Comparison of ENCODE assay signal across 1 cellular context in the genomic region with DNA sequence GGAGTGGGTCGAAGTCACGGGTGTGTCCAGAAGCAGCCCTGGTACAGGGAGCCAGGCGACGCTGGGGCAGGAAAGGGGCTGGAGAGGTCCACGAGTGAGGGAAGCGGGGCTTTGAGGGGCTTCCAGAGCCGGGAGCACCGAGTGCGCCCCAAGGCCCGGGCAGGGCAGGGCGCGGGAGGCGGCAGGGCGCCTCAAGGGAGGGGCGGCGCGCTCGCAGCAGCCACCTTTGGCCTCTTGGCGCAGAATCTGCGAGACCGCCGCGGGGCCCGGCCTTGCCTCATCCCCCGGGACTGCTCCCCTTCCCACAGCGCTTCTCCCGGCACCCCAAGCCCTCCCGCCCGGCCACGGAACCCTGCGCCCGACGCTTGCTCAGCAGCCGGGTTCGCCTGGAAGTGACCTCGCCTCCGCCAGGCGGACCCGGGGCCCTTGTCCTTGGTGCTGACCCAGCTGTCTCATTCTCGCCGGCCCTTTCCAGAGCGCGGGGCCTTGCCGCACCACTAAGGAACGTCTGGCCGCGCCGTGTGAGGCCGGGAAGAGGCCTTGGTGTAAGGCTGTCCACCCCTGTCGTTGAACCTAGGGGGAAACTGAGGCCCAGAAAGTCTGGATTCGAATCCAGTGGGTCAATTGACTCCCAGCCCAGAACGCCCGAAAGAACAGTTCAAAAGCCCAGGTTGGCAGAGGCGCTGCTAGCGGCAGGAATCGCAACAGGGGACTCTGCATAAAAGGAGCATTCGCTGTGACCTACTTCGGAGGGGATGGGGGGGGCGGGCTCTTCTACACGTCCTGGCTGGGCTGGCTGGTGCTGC.
A peak's percentile ranks its signal among the peaks of the same experiment; 100 is the strongest.
TF ChIP-seq lines count a peak whose summit lies in the region.

No MANE protein-coding gene starts in this region.

TF ChIP-seq in HEK293, 187 proteins besides CTCF, POLR2A, EP300 and RAD21 (continued from another document):
- TF ChIP-seq ZNF658 (tag by site-specific recombination; IDR thresholded peaks at IDR 0.05) (no peak), ZNF510 (tag by site-specific recombination; IDR thresholded peaks at IDR 0.05; ENCODE audit: insufficient replicate concordance) (no peak), ZNF629 (tag by site-specific recombination; IDR thresholded peaks at IDR 0.05) (no peak), ZNF292 (tag by site-specific recombination; IDR thresholded peaks at IDR 0.05; ENCODE audit: borderline replicate concordance, low read depth) (no peak), BCL6B (tag by site-specific recombination; IDR thresholded peaks at IDR 0.05) (no peak), IKZF3 (tag by site-specific recombination; IDR thresholded peaks at IDR 0.05) (no peak), ZNF16 (tag by site-specific recombination; IDR thresholded peaks at IDR 0.05; ENCODE audit: low read depth) (no peak), ZNF626 (tag by site-specific recombination; IDR thresholded peaks at IDR 0.05) (no peak), ZFP41 (tag by site-specific recombination; IDR thresholded peaks at IDR 0.05; ENCODE audit: borderline replicate concordance) (no peak), ZNF580 (tag by site-specific recombination; IDR thresholded peaks at IDR 0.05) (no peak), ZSCAN16 (tag by site-specific recombination; IDR thresholded peaks at IDR 0.05) (no peak), ZNF341 (tag by site-specific recombination; IDR thresholded peaks at IDR 0.05; ENCODE audit: low read depth) (no peak), KLF1 (tag by site-specific recombination; IDR thresholded peaks at IDR 0.05) (peak; percentile 28; the same call in 1 of the 2 replicates), ZNF777 (tag by site-specific recombination; IDR thresholded peaks at IDR 0.05; ENCODE audit: borderline replicate concordance) (no peak), ZNF473 (tag by site-specific recombination; IDR thresholded peaks at IDR 0.05) (no peak), KLF9 (tag by site-specific recombination; IDR thresholded peaks at IDR 0.05; ENCODE audit: low read depth) (peak; percentile 24; the same call in 1 of the 2 replicates), HOXA7 (CRISPR knock-in tag; IDR thresholded peaks at IDR 0.05; ENCODE audit: borderline replicate concordance) (no peak), ZNF521 (tag by site-specific recombination; IDR thresholded peaks at IDR 0.05) (no peak), ZNF623 (tag by site-specific recombination; IDR thresholded peaks at IDR 0.05) (no peak), ZNF24 (tag by site-specific recombination; IDR thresholded peaks at IDR 0.05) (no peak), ZNF792 (tag by site-specific recombination; IDR thresholded peaks at IDR 0.05) (no peak), ZNF660 (tag by site-specific recombination; IDR thresholded peaks at IDR 0.05) (no peak), GFI1B (tag by site-specific recombination; IDR thresholded peaks at IDR 0.05) (no peak), MZF1 (tag by site-specific recombination; IDR thresholded peaks at IDR 0.05; ENCODE audit: borderline replicate concordance) (no peak), ZBTB11 (tag by site-specific recombination; conservative IDR thresholded peaks at IDR 0.05; ENCODE audit: low read depth) (0 out of 2 replicates have a peak, but pooled peaks have one; percentile 17), ZBTB17 (tag by site-specific recombination; IDR thresholded peaks at IDR 0.05) (no peak), EGR2 (tag by site-specific recombination; IDR thresholded peaks at IDR 0.05; ENCODE audit: low read depth) (no peak), ZNF416 (tag by site-specific recombination; IDR thresholded peaks at IDR 0.05) (no peak), ZBTB20 (tag by site-specific recombination; IDR thresholded peaks at IDR 0.05) (peak; percentile 94), ZNF768 (tag by site-specific recombination; IDR thresholded peaks at IDR 0.05) (no peak), ZBTB44 (tag by site-specific recombination; IDR thresholded peaks at IDR 0.05) (no peak), ZNF555 (tag by site-specific recombination; conservative IDR thresholded peaks at IDR 0.05) (no peak), ZEB2 (tag by site-specific recombination; IDR thresholded peaks at IDR 0.05) (no peak), ZSCAN4 (tag by site-specific recombination; IDR thresholded peaks at IDR 0.05) (no peak), ZNF558 (tag by site-specific recombination; IDR thresholded peaks at IDR 0.05) (no peak)
- TF ChIP-seq, protein P1, sequence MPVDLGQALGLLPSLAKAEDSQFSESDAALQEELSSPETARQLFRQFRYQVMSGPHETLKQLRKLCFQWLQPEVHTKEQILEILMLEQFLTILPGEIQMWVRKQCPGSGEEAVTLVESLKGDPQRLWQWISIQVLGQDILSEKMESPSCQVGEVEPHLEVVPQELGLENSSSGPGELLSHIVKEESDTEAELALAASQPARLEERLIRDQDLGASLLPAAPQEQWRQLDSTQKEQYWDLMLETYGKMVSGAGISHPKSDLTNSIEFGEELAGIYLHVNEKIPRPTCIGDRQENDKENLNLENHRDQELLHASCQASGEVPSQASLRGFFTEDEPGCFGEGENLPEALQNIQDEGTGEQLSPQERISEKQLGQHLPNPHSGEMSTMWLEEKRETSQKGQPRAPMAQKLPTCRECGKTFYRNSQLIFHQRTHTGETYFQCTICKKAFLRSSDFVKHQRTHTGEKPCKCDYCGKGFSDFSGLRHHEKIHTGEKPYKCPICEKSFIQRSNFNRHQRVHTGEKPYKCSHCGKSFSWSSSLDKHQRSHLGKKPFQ (tag by site-specific recombination; IDR thresholded peaks at IDR 0.05): no peak
- TF ChIP-seq, protein P2, sequence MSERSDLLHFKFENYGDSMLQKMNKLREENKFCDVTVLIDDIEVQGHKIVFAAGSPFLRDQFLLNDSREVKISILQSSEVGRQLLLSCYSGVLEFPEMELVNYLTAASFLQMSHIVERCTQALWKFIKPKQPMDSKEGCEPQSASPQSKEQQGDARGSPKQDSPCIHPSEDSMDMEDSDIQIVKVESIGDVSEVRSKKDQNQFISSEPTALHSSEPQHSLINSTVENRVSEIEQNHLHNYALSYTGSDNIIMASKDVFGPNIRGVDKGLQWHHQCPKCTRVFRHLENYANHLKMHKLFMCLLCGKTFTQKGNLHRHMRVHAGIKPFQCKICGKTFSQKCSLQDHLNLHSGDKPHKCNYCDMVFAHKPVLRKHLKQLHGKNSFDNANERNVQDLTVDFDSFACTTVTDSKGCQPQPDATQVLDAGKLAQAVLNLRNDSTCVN (tag by site-specific recombination; optimal IDR thresholded peaks at IDR 0.05): peak; percentile 51
- TF ChIP-seq, protein P3, sequence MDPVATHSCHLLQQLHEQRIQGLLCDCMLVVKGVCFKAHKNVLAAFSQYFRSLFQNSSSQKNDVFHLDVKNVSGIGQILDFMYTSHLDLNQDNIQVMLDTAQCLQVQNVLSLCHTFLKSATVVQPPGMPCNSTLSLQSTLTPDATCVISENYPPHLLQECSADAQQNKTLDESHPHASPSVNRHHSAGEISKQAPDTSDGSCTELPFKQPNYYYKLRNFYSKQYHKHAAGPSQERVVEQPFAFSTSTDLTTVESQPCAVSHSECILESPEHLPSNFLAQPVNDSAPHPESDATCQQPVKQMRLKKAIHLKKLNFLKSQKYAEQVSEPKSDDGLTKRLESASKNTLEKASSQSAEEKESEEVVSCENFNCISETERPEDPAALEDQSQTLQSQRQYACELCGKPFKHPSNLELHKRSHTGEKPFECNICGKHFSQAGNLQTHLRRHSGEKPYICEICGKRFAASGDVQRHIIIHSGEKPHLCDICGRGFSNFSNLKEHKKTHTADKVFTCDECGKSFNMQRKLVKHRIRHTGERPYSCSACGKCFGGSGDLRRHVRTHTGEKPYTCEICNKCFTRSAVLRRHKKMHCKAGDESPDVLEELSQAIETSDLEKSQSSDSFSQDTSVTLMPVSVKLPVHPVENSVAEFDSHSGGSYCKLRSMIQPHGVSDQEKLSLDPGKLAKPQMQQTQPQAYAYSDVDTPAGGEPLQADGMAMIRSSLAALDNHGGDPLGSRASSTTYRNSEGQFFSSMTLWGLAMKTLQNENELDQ (tag by site-specific recombination; IDR thresholded peaks at IDR 0.05; ENCODE audit: low read depth): no peak
